ENCODE assay signal across 15 cellular contexts in genomic region chr4:84767163-84767562, GRCh38.
DNase-seq lines count a peak whose midpoint lies in the region; ATAC-seq and TF ChIP-seq lines count a peak whose summit lies in the region.
"Had no signal": no experiment of that assay in that cellular context is flagged by ENCODE, and none has a peak within 500 bp of the region (broad histone marks: within the 10 kb centered on the region; RNA-seq: fewer than 3 reads in every experiment).

No MANE protein-coding gene starts in this region.

- H3K27ac ChIP-seq in lower lobe of right lung = no peak overlapping the region
- H3K27ac ChIP-seq: A549, C4-2B had no signal

- H3K36me3 Mint-ChIP-seq in activated T-cell treated with anti-CD3 and anti-CD28 coated beads, Interleukin-2, amount 50 U/mL, for 72 hours (ENCODE audit: insufficient read depth in 2 of 2) = no peaks in the 10 kb centered on the region
- H3K36me3 Mint-ChIP-seq in activated T-helper 17 cell treated with anti-CD3 and anti-CD28 coated beads, Interleukin-2, amount 50 U/mL, for 72 hours (ENCODE audit: low read depth) = no peaks in the 10 kb centered on the region
- no peaks in the 10 kb centered on the region for H3K36me3 Mint-ChIP-seq in stimulated activated effector memory CD8-positive, alpha-beta T cell treated with anti-CD3 and anti-CD28 coated beads, Interleukin-12 subunit alpha, Interleukin-12 subunit beta, amount 100 ng/mL, for 72 hours
- H3K36me3 Mint-ChIP-seq: CD4-positive, alpha-beta memory T cell; IgD-negative memory B cell had no signal

- no peaks in the 10 kb centered on the region for H3K27me3 Mint-ChIP-seq in activated T-cell treated with anti-CD3 and anti-CD28 coated beads, Interleukin-2, amount 50 U/mL, for 72 hours (ENCODE audit: low read depth)
- no peaks in the 10 kb centered on the region for H3K27me3 Mint-ChIP-seq in activated T-helper 17 cell treated with anti-CD3 and anti-CD28 coated beads, Interleukin-2, amount 50 U/mL, for 72 hours
- H3K27me3 Mint-ChIP-seq: CD4-positive, alpha-beta memory T cell; IgD-negative memory B cell had no signal

- H3K4me3 Mint-ChIP-seq in activated T-cell treated with anti-CD3 and anti-CD28 coated beads, Interleukin-2, amount 50 U/mL, for 72 hours = peak overlapping the region in 1 of 2 donors; percentile 28
- peak overlapping the region; percentile 6 for H3K4me3 Mint-ChIP-seq in activated T-helper 17 cell treated with anti-CD3 and anti-CD28 coated beads, Interleukin-2, amount 50 U/mL, for 72 hours
- H3K4me3 Mint-ChIP-seq in stimulated activated effector memory CD8-positive, alpha-beta T cell treated with anti-CD3 and anti-CD28 coated beads, Interleukin-12 subunit alpha, Interleukin-12 subunit beta, amount 100 ng/mL, for 72 hours = no peak overlapping the region
- H3K4me3 Mint-ChIP-seq: GM23338, IgD-negative memory B cell had no signal

- H3K4me1 Mint-ChIP-seq in activated T-cell treated with anti-CD3 and anti-CD28 coated beads, Interleukin-2, amount 50 U/mL, for 72 hours (ENCODE audit: low read depth) = no peaks in the 10 kb centered on the region
- no peaks in the 10 kb centered on the region for H3K4me1 Mint-ChIP-seq in activated T-helper 17 cell treated with anti-CD3 and anti-CD28 coated beads, Interleukin-2, amount 50 U/mL, for 72 hours
- H3K4me1 Mint-ChIP-seq in stimulated activated effector memory CD8-positive, alpha-beta T cell treated with anti-CD3 and anti-CD28 coated beads, Interleukin-12 subunit alpha, Interleukin-12 subunit beta, amount 100 ng/mL, for 72 hours = no peaks in the 10 kb centered on the region

- no peaks in the 10 kb centered on the region for H3K27me3 ChIP-seq in lower lobe of right lung (ENCODE audit: low read depth)
- H3K27me3 ChIP-seq: BE2C had no signal

- H3K27ac Mint-ChIP-seq in activated T-cell treated with anti-CD3 and anti-CD28 coated beads, Interleukin-2, amount 50 U/mL, for 72 hours = peak overlapping the region; percentile 9
- H3K27ac Mint-ChIP-seq in activated T-helper 17 cell treated with anti-CD3 and anti-CD28 coated beads, Interleukin-2, amount 50 U/mL, for 72 hours = peak overlapping the region; percentile 7
- no peak overlapping the region for H3K27ac Mint-ChIP-seq in stimulated activated effector memory CD8-positive, alpha-beta T cell treated with anti-CD3 and anti-CD28 coated beads, Interleukin-12 subunit alpha, Interleukin-12 subunit beta, amount 100 ng/mL, for 72 hours
- H3K27ac Mint-ChIP-seq: IgD-negative memory B cell had no signal

- no peak overlapping the region for H3K4me3 ChIP-seq in lower lobe of right lung
- H3K4me3 ChIP-seq: A549, GM23338 had no signal

- no peaks in the 10 kb centered on the region for H3K9me3 ChIP-seq in lower lobe of right lung
- H3K9me3 ChIP-seq: A549, BE2C had no signal

- peaks cover 51% of the 10 kb centered on the region for H3K36me3 ChIP-seq in lower lobe of right lung

- no peak for DNase-seq in activated T-cell treated with anti-CD3 and anti-CD28 coated beads, Interleukin-2, amount 50 U/mL, for 72 hours
- no peak for DNase-seq in activated T-cell treated with anti-CD3 and anti-CD28 coated beads, Interleukin-2, amount 50 U/mL, for 1 hour
- no peak for DNase-seq in stimulated activated effector memory CD8-positive, alpha-beta T cell treated with anti-CD3 and anti-CD28 coated beads, Interleukin-12 subunit alpha, Interleukin-12 subunit beta, amount 100 ng/mL, for 72 hours (ENCODE audit: low spot score in 2 of 2)
- DNase-seq in omental fat pad (ENCODE audit: low spot score) = no peak
- DNase-seq in lower lobe of right lung = no peak
- DNase-seq: BE2C; CD4-positive, alpha-beta memory T cell; DMS79; H7 had no signal

- TF ChIP-seq CTCF in omental fat pad (IDR thresholded peaks at IDR 0.05) (no peak), lower lobe of right lung (IDR thresholded peaks at IDR 0.05) (no peak)

- no peaks in the 10 kb centered on the region for H3K9me3 Mint-ChIP-seq in activated T-cell treated with anti-CD3 and anti-CD28 coated beads, Interleukin-2, amount 50 U/mL, for 72 hours
- no peaks in the 10 kb centered on the region for H3K9me3 Mint-ChIP-seq in activated T-helper 17 cell treated with anti-CD3 and anti-CD28 coated beads, Interleukin-2, amount 50 U/mL, for 72 hours
- no peaks in the 10 kb centered on the region for H3K9me3 Mint-ChIP-seq in stimulated activated effector memory CD8-positive, alpha-beta T cell treated with anti-CD3 and anti-CD28 coated beads, Interleukin-12 subunit alpha, Interleukin-12 subunit beta, amount 100 ng/mL, for 72 hours
- H3K9me3 Mint-ChIP-seq: CD4-positive, alpha-beta memory T cell; GM23338 had no signal

- intact Hi-C loops in lower lobe of right lung (cut with DNase I) = no loop called here

- ATAC-seq in activated T-cell treated with anti-CD3 and anti-CD28 coated beads, Interleukin-2, amount 50 U/mL, for 72 hours (replicated peaks in 1 of 2) = peak; percentile 27 to 94
- peak; percentile 53 for ATAC-seq in GM19351 (IDR thresholded peaks at IDR 0.05; ENCODE audit: unreplicated experiment)
- ATAC-seq in activated T-helper 17 cell treated with anti-CD3 and anti-CD28 coated beads, Interleukin-2, amount 50 U/mL, for 72 hours (replicated peaks) = peak; percentile 91
- peak; percentile 76 for ATAC-seq in stimulated activated effector memory CD8-positive, alpha-beta T cell treated with anti-CD3 and anti-CD28 coated beads, Interleukin-12 subunit alpha, Interleukin-12 subunit beta, amount 100 ng/mL, for 72 hours
- no peak for ATAC-seq in omental fat pad (ENCODE audit: low FRiP score)
- no peak for ATAC-seq in lower lobe of right lung
- ATAC-seq: A549, GM23338 had no signal

- no peaks in the 10 kb centered on the region for H3K4me1 ChIP-seq in lower lobe of right lung
- H3K4me1 ChIP-seq: A549, BE2C had no signal

Comparison
In these comparisons a context has a peak if more than half of its experiments do, and no peak if none do; other contexts are left out.
1. ATAC-seq: peak in activated T-cell treated with anti-CD3 and anti-CD28 coated beads, Interleukin-2, amount 50 U/mL, for 72 hours (2 of 2), GM19351 (single experiment), activated T-helper 17 cell treated with anti-CD3 and anti-CD28 coated beads, Interleukin-2, amount 50 U/mL, for 72 hours (single experiment) and stimulated activated effector memory CD8-positive, alpha-beta T cell treated with anti-CD3 and anti-CD28 coated beads, Interleukin-12 subunit alpha, Interleukin-12 subunit beta, amount 100 ng/mL, for 72 hours (single experiment); none in omental fat pad (single experiment) and lower lobe of right lung (0 of 2).